Comparison of ENCODE assay signal across 18 cellular contexts in the genomic region with DNA sequence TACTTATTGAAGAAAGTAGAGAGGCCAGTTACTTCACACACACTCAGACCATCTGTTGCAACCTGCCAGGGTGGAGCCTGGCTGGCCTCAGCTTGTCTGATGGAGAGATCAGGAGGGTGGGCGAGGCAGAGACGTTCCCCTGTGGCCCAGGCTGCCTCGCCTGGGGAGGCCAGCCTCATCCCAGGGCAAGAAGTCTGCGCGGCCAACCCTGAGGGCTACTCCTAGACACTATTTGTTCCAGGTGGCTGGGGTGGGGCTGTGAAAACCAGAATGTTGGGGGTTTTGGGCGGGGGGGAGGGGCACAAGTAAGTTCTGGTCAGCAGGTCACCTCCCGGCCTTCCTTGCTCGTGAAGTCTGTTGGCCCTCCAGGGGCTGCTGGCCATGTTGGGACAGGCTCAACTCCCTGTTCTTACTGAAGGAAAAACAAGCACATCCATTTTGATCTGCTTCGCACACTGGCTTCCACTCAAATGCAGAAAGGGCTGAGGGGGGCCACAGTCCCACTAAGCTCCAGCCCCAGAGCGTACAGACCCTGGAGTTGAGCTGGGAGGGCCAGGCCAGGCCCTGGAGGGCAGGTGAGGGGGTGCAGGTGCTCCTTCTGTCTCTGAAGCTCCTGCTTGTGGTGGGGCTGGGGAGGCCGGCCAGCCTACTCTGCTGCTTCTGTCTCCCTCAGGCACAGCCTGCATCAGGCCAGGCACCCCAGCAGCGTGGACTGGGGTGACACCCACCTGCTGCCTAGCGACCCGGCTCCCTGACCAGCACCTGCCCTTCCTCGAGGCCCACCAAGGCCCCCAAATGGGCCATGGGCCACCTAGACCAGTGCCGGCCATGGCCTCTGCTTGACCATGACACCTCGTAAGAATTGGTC. TPM values are rescaled to one million over a fixed set of nuclear protein-coding genes. Genes with fewer than 3 reads are reported as not detected.
A peak's percentile ranks its signal among the peaks of the same experiment; 100 is the strongest.
DNase-seq lines count a peak whose midpoint lies in the region; ATAC-seq, FAIRE-seq and TF ChIP-seq lines count a peak whose summit lies in the region.
"Had no signal": no experiment of that assay in that cellular context is flagged by ENCODE, and none has a peak within 500 bp of the region (broad histone marks: within the 10 kb centered on the region; RNA-seq: fewer than 3 reads in every experiment).

No MANE protein-coding gene starts in this region.

- intact Hi-C loops in HepG2 (cut with micrococcal nuclease; ENCODE audit: unreplicated experiment), result no loop called here
- intact Hi-C loops in uterus (cut with DNase I; ENCODE audit: low total_unique reads), result no loop called here

- H3K4me1 ChIP-seq in HepG2 (ENCODE audit: insufficient read depth, low read length) (peaks cover 61% of the 10 kb centered on the region), uterus (no peaks in the 10 kb centered on the region)
- H3K4me1 ChIP-seq: parathyroid adenoma had no signal

- no TSS peak for BruUV-seq in HepG2 (replicated peaks; lab: Mats Ljungman, UMichigan)

- TF ChIP-seq POLR2A in HepG2 (IDR thresholded peaks at IDR 0.05; ENCODE audit: insufficient read depth in 1 of 2, low read depth in 2 of 2, low read length in 2 of 2) (no peak), uterus (IDR thresholded peaks at IDR 0.05) (no peak)

- H3K27ac ChIP-seq in HepG2 (ENCODE audit: extremely low read length, insufficient read depth, low read length), result no peak overlapping the region
- no peak overlapping the region for H3K27ac ChIP-seq in uterus
- H3K27ac ChIP-seq: cardiac muscle cell, parathyroid adenoma, vagina had no signal

- TF ChIP-seq EP300 in HepG2 (IDR thresholded peaks at IDR 0.05; ENCODE audit: low read depth in 2 of 2, low read length in 2 of 2) (no peak), HepG2 (CRISPR knock-in tag; IDR thresholded peaks at IDR 0.05; ENCODE audit: borderline replicate concordance) (no peak)

- POLR2A ChIA-PET in HepG2 (lab: Yijun Ruan, JAX), result no interaction called here

- 38% methylated on average over 4 of the region's 17 CpGs for WGBS in HepG2 (ENCODE audit: low lambda C conversion rate)

- H3K4me3 ChIP-seq in HepG2 (replicated peaks in 1 of 3; ENCODE audit: insufficient read depth in 1 of 3, low read depth in 2 of 3, low read length in 3 of 3) (no peak overlapping the region), uterus (no peak overlapping the region)
- H3K4me3 ChIP-seq: cardiac muscle cell, smooth muscle cell, vagina had no signal

- H3K4me1 Mint-ChIP-seq in activated naive CD4-positive, alpha-beta T cell treated with anti-CD3 and anti-CD28 coated beads, Interleukin-2, amount 10 ng/mL, durations not matched to agents 7 days and 5 days, result peaks cover 2% of the 10 kb centered on the region
- peaks cover 15% of the 10 kb centered on the region for H3K4me1 Mint-ChIP-seq in T-helper 17 cell

- no peak overlapping the region for H3K27ac Mint-ChIP-seq in activated naive CD4-positive, alpha-beta T cell treated with anti-CD3 and anti-CD28 coated beads, Interleukin-2, amount 10 ng/mL, durations not matched to agents 7 days and 5 days
- peak overlapping the region; percentile 63 for H3K27ac Mint-ChIP-seq in T-helper 17 cell
- H3K27ac Mint-ChIP-seq: activated naive CD4-positive, alpha-beta T cell treated with anti-CD3 and anti-CD28 coated beads, Interleukin-2, amount 50 U/mL, for 24 hours had no signal

- CTCF ChIA-PET in activated naive CD4-positive, alpha-beta T cell treated with anti-CD3 and anti-CD28 coated beads, Interleukin-2, amount 10 ng/mL, durations not matched to agents 7 days and 5 days (lab: Charles Lee), result no interaction called here
- CTCF ChIA-PET in HepG2 (lab: Yijun Ruan, JAX; ENCODE audit: low intra/inter-chr PET ratio, low total read pairs), result no interaction called here

- in situ Hi-C loops in HepG2 (cut with HindIII; ENCODE audit: extremely low pct_ligation_motif_present, low pct_unique_long_range_greater_than_20kb), result no loop called here

- FAIRE-seq in HepG2 (lab: Jason Lieb, UNC), result no peak

- H3K9me3 ChIP-seq in T-helper 17 cell (ENCODE audit: control insufficient read depth, low read length, poor library complexity, severe bottlenecking) (no peaks in the 10 kb centered on the region), HepG2 (ENCODE audit: low read length) (no peaks in the 10 kb centered on the region), uterus (no peaks in the 10 kb centered on the region)
- H3K9me3 ChIP-seq: vagina had no signal

- no peaks in the 10 kb centered on the region for H3K79me2 ChIP-seq in HepG2 (ENCODE audit: insufficient read depth, low read length)
- H3K79me2 ChIP-seq: parathyroid adenoma had no signal

- no peaks in the 10 kb centered on the region for H3K9me3 Mint-ChIP-seq in activated naive CD4-positive, alpha-beta T cell treated with anti-CD3 and anti-CD28 coated beads, Interleukin-2, amount 10 ng/mL, durations not matched to agents 7 days and 5 days
- H3K9me3 Mint-ChIP-seq: activated naive CD4-positive, alpha-beta T cell treated with anti-CD3 and anti-CD28 coated beads, Interleukin-2, amount 50 U/mL, for 24 hours had no signal

- no peaks in the 10 kb centered on the region for H4K20me1 ChIP-seq in HepG2 (ENCODE audit: insufficient read depth, low read length)

- ATAC-seq in T-helper 17 cell (no peak), HepG2 (peak; percentile 20)
- ATAC-seq: stimulated activated naive CD8-positive, alpha-beta T cell treated with anti-CD3 and anti-CD28 coated beads, Interleukin-15, Interleukin-2, amounts not matched to agents 100 U/mL and 50 U/mL, for 24 hours had no signal

- DNase-seq in activated naive CD4-positive, alpha-beta T cell treated with anti-CD3 and anti-CD28 coated beads, Interleukin-2, amount 10 ng/mL, durations not matched to agents 7 days and 5 days, result peak; percentile 19
- no peak for DNase-seq in activated naive CD4-positive, alpha-beta T cell (lab: John Stamatoyannopoulos, UW)
- DNase-seq in T-helper 17 cell (no peak), HepG2 (ENCODE audit: low spot score) (no peak), uterus (peak; percentile 7 to 11), NCI-H1436 treated with DMSO at 0.1 percent for 48 hours (lab: John Stamatoyannopoulos, UW) (no peak), NCI-H446 treated with DMSO at 0.1 percent for 48 hours (lab: John Stamatoyannopoulos, UW) (no peak)
- no peak for DNase-seq in effector CD4-positive, alpha-beta T cell
- DNase-seq: DMS153; hypothalamus; NCI-H1417; NCI-H345; stimulated activated naive CD8-positive, alpha-beta T cell treated with anti-CD3 and anti-CD28 coated beads, Interleukin-15, Interleukin-2, amounts not matched to agents 100 U/mL and 50 U/mL, for 24 hours had no signal

- no peak overlapping the region for H3K4me3 Mint-ChIP-seq in activated naive CD4-positive, alpha-beta T cell treated with anti-CD3 and anti-CD28 coated beads, Interleukin-2, amount 10 ng/mL, durations not matched to agents 7 days and 5 days
- H3K4me3 Mint-ChIP-seq in T-helper 17 cell, result no peak overlapping the region
- H3K4me3 Mint-ChIP-seq: activated naive CD4-positive, alpha-beta T cell treated with anti-CD3 and anti-CD28 coated beads, Interleukin-2, amount 50 U/mL, for 24 hours had no signal

- peaks cover 25% of the 10 kb centered on the region for H3K36me3 Mint-ChIP-seq in activated naive CD4-positive, alpha-beta T cell treated with anti-CD3 and anti-CD28 coated beads, Interleukin-2, amount 10 ng/mL, durations not matched to agents 7 days and 5 days
- H3K36me3 Mint-ChIP-seq in T-helper 17 cell (ENCODE audit: low read depth), result peaks cover 5% of the 10 kb centered on the region

- H3K27me3 Mint-ChIP-seq in activated naive CD4-positive, alpha-beta T cell treated with anti-CD3 and anti-CD28 coated beads, Interleukin-2, amount 10 ng/mL, durations not matched to agents 7 days and 5 days, result no peaks in the 10 kb centered on the region
- no peaks in the 10 kb centered on the region for H3K27me3 Mint-ChIP-seq in T-helper 17 cell
- H3K27me3 Mint-ChIP-seq: activated naive CD4-positive, alpha-beta T cell treated with anti-CD3 and anti-CD28 coated beads, Interleukin-2, amount 50 U/mL, for 24 hours had no signal

- TF ChIP-seq RAD21 in HepG2 (CRISPR knock-in tag; IDR thresholded peaks at IDR 0.05), result no peak

- H3K27me3 ChIP-seq in HepG2 (ENCODE audit: control insufficient read depth in 1 of 2, insufficient read depth in 2 of 2, low read length in 2 of 2) (peaks cover 0 to 4% of the 10 kb centered on the region in 2 experiments; a peak in 1 of 5 replicates), uterus (no peaks in the 10 kb centered on the region)
- H3K27me3 ChIP-seq: cardiac muscle cell, vagina had no signal

- H2AFZ ChIP-seq in HepG2 (ENCODE audit: low read length), result no peak overlapping the region
- H2AFZ ChIP-seq: parathyroid adenoma had no signal

- TF ChIP-seq CTCF in HepG2 (CRISPR knock-in tag; IDR thresholded peaks at IDR 0.05) (no peak), uterus (IDR thresholded peaks at IDR 0.05) (no peak)

- no peak overlapping the region for H3K9ac ChIP-seq in HepG2 (ENCODE audit: insufficient read depth, low read depth, low read length)
- H3K9ac ChIP-seq: parathyroid adenoma had no signal

- H3K4me2 ChIP-seq in HepG2 (ENCODE audit: low read depth, low read length), result 0 out of 2 replicates have a peak overlapping the region, but pooled peaks have one; percentile 8
- H3K4me2 ChIP-seq: smooth muscle cell had no signal

- H3K36me3 ChIP-seq in HepG2 (replicated peaks in 1 of 2; ENCODE audit: control insufficient read depth in 1 of 2, insufficient read depth in 2 of 2, low read length in 2 of 2) (peaks cover 7 to 20% of the 10 kb centered on the region in 2 experiments), uterus (no peaks in the 10 kb centered on the region)
- H3K36me3 ChIP-seq: cardiac muscle cell had no signal

RNA-seq across cellular contexts. Expression of gene SECISBP2, which starts 46.6 kb away (rescaled TPM):
- total RNA-seq in T-helper 17 cell (100 to 1,000 TPM; 106 to 115 TPM), HepG2 (2016; rRNA removed; fragmentation: Illumina TruSeq; extraction: Trizol) (32.4 and 32.9 TPM in 2 replicates), uterus (10 to 100 TPM; 41.8 to 76.0 (median 59.8) TPM)
- 14.6 and 17.7 TPM in 2 replicates for total RNA-seq in HepG2 (2016; cell fraction: cytosol; rRNA removed; fragmentation: Illumina TruSeq; extraction: Trizol; ENCODE audit: low read depth)
- total RNA-seq in HepG2 (2016; cell fraction: insoluble cytoplasmic fraction; rRNA removed; fragmentation: Illumina TruSeq; extraction: Trizol), result 34.2 and 35.3 TPM in 2 replicates
- 39.7 and 44.1 TPM in 2 replicates for total RNA-seq in HepG2 (2016; cell fraction: membrane; rRNA removed; fragmentation: Illumina TruSeq; extraction: Trizol)
- 37.8 and 40.1 TPM in 2 replicates for total RNA-seq in HepG2 (2016; cell fraction: nucleus; rRNA removed; fragmentation: Illumina TruSeq; extraction: Trizol)
- 38.0 and 38.4 TPM in 2 replicates for polyA plus RNA-seq in HepG2 (2011; rRNA removed)
- polyA plus RNA-seq in HepG2 (2011; cell fraction: cytosol; rRNA removed), result 20.4 and 26.2 TPM in 2 replicates
- 48.6 and 57.7 TPM in 2 replicates for polyA plus RNA-seq in HepG2 (2011; cell fraction: nucleus; rRNA removed)
- 31.4 and 31.5 TPM in 2 replicates for polyA plus RNA-seq in HepG2 (2012)
- polyA plus RNA-seq in HepG2 (2016; cell fraction: cytosol; fragmentation: Illumina TruSeq; extraction: Trizol; ENCODE audit: low read depth), result 18.7 and 19.7 TPM in 2 replicates
- polyA plus RNA-seq in HepG2 (2016; cell fraction: insoluble cytoplasmic fraction; fragmentation: Illumina TruSeq; extraction: Trizol; ENCODE audit: low read depth), result 32.7 and 33.1 TPM in 2 replicates
- polyA plus RNA-seq in HepG2 (2016; cell fraction: membrane; fragmentation: Illumina TruSeq; extraction: Trizol; ENCODE audit: low read depth), result 33.3 and 34.2 TPM in 2 replicates
- polyA plus RNA-seq in HepG2 (2016; cell fraction: nucleus; fragmentation: Illumina TruSeq; extraction: Trizol; ENCODE audit: insufficient read depth, low read depth), result 46.3 and 52.0 TPM in 2 replicates
- polyA minus RNA-seq in HepG2 (2011; rRNA and poly(A)+ RNA removed; ENCODE audit: low replicate concordance), result 21.8 and 27.1 TPM in 2 replicates
- 13.3 and 14.0 TPM in 2 replicates for polyA minus RNA-seq in HepG2 (2011; cell fraction: cytosol; rRNA and poly(A)+ RNA removed)
- polyA minus RNA-seq in HepG2 (2011; cell fraction: nucleus; rRNA and poly(A)+ RNA removed), result 60.4 and 64.4 TPM in 2 replicates

RNA-seq across cellular contexts. Expression of gene CKS2, which starts 53.9 kb away (rescaled TPM):
- total RNA-seq in T-helper 17 cell, result 10 to 100 TPM; 11.9 to 18.1 TPM
- total RNA-seq in HepG2 (2016; rRNA removed; fragmentation: Illumina TruSeq; extraction: Trizol), result 317 and 498 TPM in 2 replicates
- 202 and 209 TPM in 2 replicates for total RNA-seq in HepG2 (2016; cell fraction: cytosol; rRNA removed; fragmentation: Illumina TruSeq; extraction: Trizol; ENCODE audit: low read depth)
- 319 and 528 TPM in 2 replicates for total RNA-seq in HepG2 (2016; cell fraction: insoluble cytoplasmic fraction; rRNA removed; fragmentation: Illumina TruSeq; extraction: Trizol)
- 159 TPM in 2 replicates for total RNA-seq in HepG2 (2016; cell fraction: membrane; rRNA removed; fragmentation: Illumina TruSeq; extraction: Trizol)
- 121 and 124 TPM in 2 replicates for total RNA-seq in HepG2 (2016; cell fraction: nucleus; rRNA removed; fragmentation: Illumina TruSeq; extraction: Trizol)
- 151 and 251 TPM in 2 replicates for polyA plus RNA-seq in HepG2 (2011; rRNA removed)
- polyA plus RNA-seq in HepG2 (2011; cell fraction: cytosol; rRNA removed), result 262 and 383 TPM in 2 replicates
- 75.2 and 95.2 TPM in 2 replicates for polyA plus RNA-seq in HepG2 (2011; cell fraction: nucleus; rRNA removed)
- 170 and 179 TPM in 2 replicates for polyA plus RNA-seq in HepG2 (2012)
- 102 and 110 TPM in 2 replicates for polyA plus RNA-seq in HepG2 (2016; cell fraction: cytosol; fragmentation: Illumina TruSeq; extraction: Trizol; ENCODE audit: low read depth)
- polyA plus RNA-seq in HepG2 (2016; cell fraction: insoluble cytoplasmic fraction; fragmentation: Illumina TruSeq; extraction: Trizol; ENCODE audit: low read depth), result 534 and 617 TPM in 2 replicates
- polyA plus RNA-seq in HepG2 (2016; cell fraction: membrane; fragmentation: Illumina TruSeq; extraction: Trizol; ENCODE audit: low read depth), result 117 and 124 TPM in 2 replicates
- 190 and 193 TPM in 2 replicates for polyA plus RNA-seq in HepG2 (2016; cell fraction: nucleus; fragmentation: Illumina TruSeq; extraction: Trizol; ENCODE audit: insufficient read depth, low read depth)
- polyA minus RNA-seq in HepG2 (2011; rRNA and poly(A)+ RNA removed; ENCODE audit: low replicate concordance), result 158 and 427 TPM in 2 replicates
- polyA minus RNA-seq in HepG2 (2011; cell fraction: cytosol; rRNA and poly(A)+ RNA removed), result 55.3 and 63.5 TPM in 2 replicates
- polyA minus RNA-seq in HepG2 (2011; cell fraction: nucleus; rRNA and poly(A)+ RNA removed), result 22.9 and 24.1 TPM in 2 replicates
- 10 to 100 TPM in 3 of 4 donors, 1 to 10 TPM in 1; 4.2 to 57.0 (median 19.1) TPM for total RNA-seq in uterus

Comparison
In these comparisons a context has a peak if more than half of its experiments do, and no peak if none do; other contexts are left out.
1. DNase-seq: peak in activated naive CD4-positive, alpha-beta T cell treated with anti-CD3 and anti-CD28 coated beads, Interleukin-2, amount 10 ng/mL, durations not matched to agents 7 days and 5 days (single experiment) and uterus (2 of 2); none in activated naive CD4-positive, alpha-beta T cell (0 of 4), T-helper 17 cell (0 of 3), HepG2 (single experiment), NCI-H1436 treated with DMSO at 0.1 percent for 48 hours (single experiment), effector CD4-positive, alpha-beta T cell (single experiment) and NCI-H446 treated with DMSO at 0.1 percent for 48 hours (single experiment).